In genomic region chr9:133147412-133148271, GRCh38 we compare ENCODE assay signal across 8 cellular contexts. TPM values are rescaled to one million over a fixed set of nuclear protein-coding genes. Genes with fewer than 3 reads are reported as not detected.
DNase-seq lines count a peak whose midpoint lies in the region; ATAC-seq, FAIRE-seq and TF ChIP-seq lines count a peak whose summit lies in the region.

No MANE protein-coding gene starts in this region.

- in situ Hi-C loops in HepG2 (cut with HindIII; ENCODE audit: extremely low pct_ligation_motif_present, low pct_unique_long_range_greater_than_20kb) = loop anchor here (5.0 to 10.0 kb wide), 2 partner anchors 40 to 103 kb away; no protein-coding TSS in a partner anchor

- DNase-seq in BE2C (peak; percentile 86), H54 (ENCODE audit: insufficient read length, low spot score) (peak; percentile 96), NCI-H2227 treated with DMSO at 0.1 percent for 48 hours (lab: John Stamatoyannopoulos, UW) (peak; percentile 55), colonic mucosa (peak; percentile 91), HepG2 (ENCODE audit: low spot score) (peak; percentile 70)
- DNase-seq in activated CD4-positive, alpha-beta T cell treated with anti-CD3 and anti-CD28 coated beads, Interleukin-2, amount 10 ng/mL, durations not matched to agents 24 days and 14 days = peak; percentile 97
- peak; percentile 82 to 83 for DNase-seq in stimulated activated CD4-positive, alpha-beta T cell treated with anti-CD3 and anti-CD28 coated beads, Interleukin-2, amount 100 ng/mL, for 48 hours

- H3K9ac ChIP-seq in colonic mucosa (ENCODE audit: low read depth in 2 of 2, low read length in 2 of 2) (peak overlapping the region; percentile 96 to 99), HepG2 (ENCODE audit: insufficient read depth, low read depth, low read length) (peak overlapping the region; percentile 85)

- H3K4me2 ChIP-seq in HepG2 (ENCODE audit: low read depth, low read length) = peak overlapping the region; percentile 100

- H3K36me3 Mint-ChIP-seq in activated CD4-positive, alpha-beta T cell treated with anti-CD3 and anti-CD28 coated beads, Interleukin-2, amount 10 ng/mL, durations not matched to agents 24 days and 14 days (ENCODE audit: low read depth) = peaks cover 14% of the 10 kb centered on the region

- TF ChIP-seq CTCF in BE2C (IDR thresholded peaks at IDR 0.05; ENCODE audit: low read depth, low read length) (peak; percentile 97), colonic mucosa (IDR thresholded peaks at IDR 0.05) (peak; percentile 99), HepG2 (CRISPR knock-in tag; IDR thresholded peaks at IDR 0.05) (peak; percentile 90)

- H3K27me3 ChIP-seq in BE2C (no peaks in the 10 kb centered on the region), colonic mucosa (no peaks in the 10 kb centered on the region), HepG2 (ENCODE audit: control insufficient read depth in 1 of 2, insufficient read depth in 2 of 2, low read length in 2 of 2) (no peaks in the 10 kb centered on the region; a peak in 1 of 5 replicates)

- intact Hi-C loops in activated CD4-positive, alpha-beta T cell treated with anti-CD3 and anti-CD28 coated beads, Interleukin-2, amount 10 ng/mL, durations not matched to agents 24 days and 14 days (cut with micrococcal nuclease) = loop anchor here (1.0 to 10.0 kb wide), 4 partner anchors 26 to 273 kb away; partner anchors contain the start of genes AK8, GTF3C5, RALGDS and SPACA9
- intact Hi-C loops in colonic mucosa (cut with DNase I) (loop anchor here (5.0 kb wide), 2 partner anchors 100 to 115 kb away; partner anchors contain the start of gene GTF3C5), HepG2 (cut with micrococcal nuclease; ENCODE audit: unreplicated experiment) (loop anchor here (5.0 kb wide), 2 partner anchors 105 to 120 kb away; no protein-coding TSS in a partner anchor)

- H3K4me3 Mint-ChIP-seq in activated CD4-positive, alpha-beta T cell treated with anti-CD3 and anti-CD28 coated beads, Interleukin-2, amount 10 ng/mL, durations not matched to agents 24 days and 14 days = peak overlapping the region; percentile 97

- H3K27me3 Mint-ChIP-seq in activated CD4-positive, alpha-beta T cell treated with anti-CD3 and anti-CD28 coated beads, Interleukin-2, amount 10 ng/mL, durations not matched to agents 24 days and 14 days = no peaks in the 10 kb centered on the region

- H3K4me1 ChIP-seq in BE2C (peaks cover 20% of the 10 kb centered on the region), colonic mucosa (peaks cover 24% of the 10 kb centered on the region), HepG2 (ENCODE audit: insufficient read depth, low read length) (peaks cover 59% of the 10 kb centered on the region)

- peaks cover 5% of the 10 kb centered on the region for H3K79me2 ChIP-seq in HepG2 (ENCODE audit: insufficient read depth, low read length)

- H3K9me3 ChIP-seq in BE2C (no peaks in the 10 kb centered on the region), colonic mucosa (no peaks in the 10 kb centered on the region), HepG2 (ENCODE audit: low read length) (no peaks in the 10 kb centered on the region)

- ATAC-seq in HepG2 (peak; percentile 29), HG02588 (IDR thresholded peaks at IDR 0.05; ENCODE audit: unreplicated experiment) (no peak)

- TF ChIP-seq RAD21 in HepG2 (CRISPR knock-in tag; IDR thresholded peaks at IDR 0.05) = peak; percentile 80

- TF ChIP-seq POLR2A in H54 (IDR thresholded peaks at IDR 0.05; ENCODE audit: low read depth, low read length) (no peak), HepG2 (IDR thresholded peaks at IDR 0.05; ENCODE audit: insufficient read depth in 1 of 2, low read depth in 2 of 2, low read length in 2 of 2) (0 out of 4 replicates have a peak, but pooled peaks of 1 of the 2 experiments have one; percentile 25)

- H3K4me1 Mint-ChIP-seq in activated CD4-positive, alpha-beta T cell treated with anti-CD3 and anti-CD28 coated beads, Interleukin-2, amount 10 ng/mL, durations not matched to agents 24 days and 14 days = peaks cover 40% of the 10 kb centered on the region

- H4K20me1 ChIP-seq in HepG2 (ENCODE audit: insufficient read depth, low read length) = peaks cover 8% of the 10 kb centered on the region; the same call in 1 of the 2 replicates

- FAIRE-seq in H54 (lab: Jason Lieb, UNC) = no peak
- peak; percentile 70 for FAIRE-seq in HepG2 (lab: Jason Lieb, UNC)

- POLR2A ChIA-PET in HepG2 (lab: Yijun Ruan, JAX) = no interaction called here

- WGBS in HepG2 (ENCODE audit: low lambda C conversion rate) = 10% methylated on average over 12 of the region's 15 CpGs

- no peaks in the 10 kb centered on the region for H3K9me3 Mint-ChIP-seq in activated CD4-positive, alpha-beta T cell treated with anti-CD3 and anti-CD28 coated beads, Interleukin-2, amount 10 ng/mL, durations not matched to agents 24 days and 14 days

- TSS peak; percentile 45 for BruUV-seq in HepG2 (replicated peaks; lab: Mats Ljungman, UMichigan)

- CTCF ChIA-PET in HepG2 (lab: Yijun Ruan, JAX; ENCODE audit: low intra/inter-chr PET ratio, low total read pairs) = interaction anchor here (0.6 to 5.7 kb wide), 3 partner anchors 14 to 126 kb away, joined by 3 to 70 read pairs (median 3); no protein-coding TSS in a partner anchor

- no peak for TF ChIP-seq EP300 in HepG2 (IDR thresholded peaks at IDR 0.05; ENCODE audit: low read depth in 2 of 2, low read length in 2 of 2)
- no peak for TF ChIP-seq EP300 in HepG2 (CRISPR knock-in tag; IDR thresholded peaks at IDR 0.05; ENCODE audit: borderline replicate concordance)

- H3K27ac Mint-ChIP-seq in activated CD4-positive, alpha-beta T cell treated with anti-CD3 and anti-CD28 coated beads, Interleukin-2, amount 10 ng/mL, durations not matched to agents 24 days and 14 days = peak overlapping the region; percentile 96

- no peaks in the 10 kb centered on the region for H3K36me3 ChIP-seq in BE2C
- H3K36me3 ChIP-seq in colonic mucosa = no peaks in the 10 kb centered on the region
- H3K36me3 ChIP-seq in HepG2 (replicated peaks in 1 of 2; ENCODE audit: control insufficient read depth in 1 of 2, insufficient read depth in 2 of 2, low read length in 2 of 2) = no peaks in the 10 kb centered on the region

- peak overlapping the region; percentile 69 for H3K4me3 ChIP-seq in BE2C (ENCODE audit: low read depth, low read length)
- H3K4me3 ChIP-seq in colonic mucosa = peak overlapping the region; percentile 77
- peak overlapping the region; percentile 84 to 88 (median 88) for H3K4me3 ChIP-seq in HepG2 (replicated peaks in 1 of 3; ENCODE audit: insufficient read depth in 1 of 3, low read depth in 2 of 3, low read length in 3 of 3)

- H2AFZ ChIP-seq in HepG2 (ENCODE audit: low read length) = no peak overlapping the region

- H3K27ac ChIP-seq in colonic mucosa = peak overlapping the region; percentile 85
- peak overlapping the region; percentile 80 for H3K27ac ChIP-seq in HepG2 (ENCODE audit: extremely low read length, insufficient read depth, low read length)

RNA-seq across cellular contexts. Expression of gene GBGT1, which starts 16.1 kb away (rescaled TPM):
- polyA plus RNA-seq in BE2C (2012; ENCODE audit: insufficient read depth, insufficient read length, low read depth) = 7.4 TPM
- total RNA-seq in activated CD4-positive, alpha-beta T cell treated with anti-CD3 and anti-CD28 coated beads, Interleukin-2, amount 10 ng/mL, durations not matched to agents 24 days and 14 days = 6.8 and 8.2 TPM in 2 replicates
- total RNA-seq in colonic mucosa (1 to 10 TPM; 4.6 to 4.8 TPM), HepG2 (2016; rRNA removed; fragmentation: Illumina TruSeq; extraction: Trizol) (not detected in 2 replicates)
- total RNA-seq in HepG2 (2016; cell fraction: cytosol; rRNA removed; fragmentation: Illumina TruSeq; extraction: Trizol; ENCODE audit: low read depth) = 0.10 TPM in 1 of 2 replicates, not detected in the other
- not detected in 2 replicates for total RNA-seq in HepG2 (2016; cell fraction: insoluble cytoplasmic fraction; rRNA removed; fragmentation: Illumina TruSeq; extraction: Trizol)
- not detected in 2 replicates for total RNA-seq in HepG2 (2016; cell fraction: membrane; rRNA removed; fragmentation: Illumina TruSeq; extraction: Trizol)
- total RNA-seq in HepG2 (2016; cell fraction: nucleus; rRNA removed; fragmentation: Illumina TruSeq; extraction: Trizol) = not detected in 2 replicates
- polyA plus RNA-seq in HepG2 (2011; rRNA removed) = not detected in 2 replicates
- not detected in 2 replicates for polyA plus RNA-seq in HepG2 (2011; cell fraction: cytosol; rRNA removed)
- polyA plus RNA-seq in HepG2 (2011; cell fraction: nucleus; rRNA removed) = not detected in 2 replicates
- not detected in 2 replicates for polyA plus RNA-seq in HepG2 (2012)
- polyA plus RNA-seq in HepG2 (2016; cell fraction: cytosol; fragmentation: Illumina TruSeq; extraction: Trizol; ENCODE audit: low read depth) = not detected in 2 replicates
- polyA plus RNA-seq in HepG2 (2016; cell fraction: insoluble cytoplasmic fraction; fragmentation: Illumina TruSeq; extraction: Trizol; ENCODE audit: low read depth) = not detected in 2 replicates
- not detected in 2 replicates for polyA plus RNA-seq in HepG2 (2016; cell fraction: membrane; fragmentation: Illumina TruSeq; extraction: Trizol; ENCODE audit: low read depth)
- not detected in 2 replicates for polyA plus RNA-seq in HepG2 (2016; cell fraction: nucleus; fragmentation: Illumina TruSeq; extraction: Trizol; ENCODE audit: insufficient read depth, low read depth)
- polyA minus RNA-seq in HepG2 (2011; rRNA and poly(A)+ RNA removed; ENCODE audit: low replicate concordance) = not detected in 2 replicates
- not detected in 2 replicates for polyA minus RNA-seq in HepG2 (2011; cell fraction: cytosol; rRNA and poly(A)+ RNA removed)
- not detected in 2 replicates for polyA minus RNA-seq in HepG2 (2011; cell fraction: nucleus; rRNA and poly(A)+ RNA removed)

RNA-seq across cellular contexts. Expression of gene RALGDS, which starts 26.6 kb away (rescaled TPM):
- 327 TPM for polyA plus RNA-seq in BE2C (2012; ENCODE audit: insufficient read depth, insufficient read length, low read depth)
- 93.0 and 96.7 TPM in 2 replicates for total RNA-seq in activated CD4-positive, alpha-beta T cell treated with anti-CD3 and anti-CD28 coated beads, Interleukin-2, amount 10 ng/mL, durations not matched to agents 24 days and 14 days
- 10 to 100 TPM; 24.2 to 39.7 TPM for total RNA-seq in colonic mucosa
- 8.8 and 12.9 TPM in 2 replicates for total RNA-seq in HepG2 (2016; rRNA removed; fragmentation: Illumina TruSeq; extraction: Trizol)
- 4.2 and 5.7 TPM in 2 replicates for total RNA-seq in HepG2 (2016; cell fraction: cytosol; rRNA removed; fragmentation: Illumina TruSeq; extraction: Trizol; ENCODE audit: low read depth)
- 7.3 and 12.1 TPM in 2 replicates for total RNA-seq in HepG2 (2016; cell fraction: insoluble cytoplasmic fraction; rRNA removed; fragmentation: Illumina TruSeq; extraction: Trizol)
- 15.5 and 15.7 TPM in 2 replicates for total RNA-seq in HepG2 (2016; cell fraction: membrane; rRNA removed; fragmentation: Illumina TruSeq; extraction: Trizol)
- total RNA-seq in HepG2 (2016; cell fraction: nucleus; rRNA removed; fragmentation: Illumina TruSeq; extraction: Trizol) = 10.4 and 11.0 TPM in 2 replicates
- polyA plus RNA-seq in HepG2 (2011; rRNA removed) = 25.5 and 28.8 TPM in 2 replicates
- polyA plus RNA-seq in HepG2 (2011; cell fraction: cytosol; rRNA removed) = 14.9 and 17.8 TPM in 2 replicates
- 104 and 131 TPM in 2 replicates for polyA plus RNA-seq in HepG2 (2011; cell fraction: nucleus; rRNA removed)
- 12.0 and 15.7 TPM in 2 replicates for polyA plus RNA-seq in HepG2 (2012)
- 4.1 and 4.2 TPM in 2 replicates for polyA plus RNA-seq in HepG2 (2016; cell fraction: cytosol; fragmentation: Illumina TruSeq; extraction: Trizol; ENCODE audit: low read depth)
- polyA plus RNA-seq in HepG2 (2016; cell fraction: insoluble cytoplasmic fraction; fragmentation: Illumina TruSeq; extraction: Trizol; ENCODE audit: low read depth) = 8.9 and 12.0 TPM in 2 replicates
- polyA plus RNA-seq in HepG2 (2016; cell fraction: membrane; fragmentation: Illumina TruSeq; extraction: Trizol; ENCODE audit: low read depth) = 11.6 and 12.4 TPM in 2 replicates
- 28.7 and 31.3 TPM in 2 replicates for polyA plus RNA-seq in HepG2 (2016; cell fraction: nucleus; fragmentation: Illumina TruSeq; extraction: Trizol; ENCODE audit: insufficient read depth, low read depth)
- polyA minus RNA-seq in HepG2 (2011; rRNA and poly(A)+ RNA removed; ENCODE audit: low replicate concordance) = 20.8 and 24.6 TPM in 2 replicates
- 4.8 and 5.6 TPM in 2 replicates for polyA minus RNA-seq in HepG2 (2011; cell fraction: cytosol; rRNA and poly(A)+ RNA removed)
- polyA minus RNA-seq in HepG2 (2011; cell fraction: nucleus; rRNA and poly(A)+ RNA removed) = 17.0 and 17.4 TPM in 2 replicates
